In genomic region chr15:59519329-59519728, GRCh38 we compare ENCODE assay signal across 30 cellular contexts.
"Had no signal": no experiment of that assay in that cellular context is flagged by ENCODE, and none has a peak within 500 bp of the region (broad histone marks: within the 10 kb centered on the region; RNA-seq: fewer than 3 reads in every experiment).

No MANE protein-coding gene starts in this region.

- DNase-seq: activated CD4-positive, alpha-beta memory T cell treated with anti-CD3 and anti-CD28 coated beads, Interleukin-2, amount 10 ng/mL, durations not matched to agents 7 days and 5 days; activated CD4-positive, alpha-beta T cell treated with anti-CD3 and anti-CD28 coated beads for 36 hours; activated CD4-positive, alpha-beta T cell treated with anti-CD3 and anti-CD28 coated beads, Interleukin-2, amount 10 ng/mL, durations not matched to agents 24 days and 14 days; activated CD4-positive, alpha-beta T cell treated with anti-CD3 and anti-CD28 coated beads, Interleukin-2, amount 50 U/mL, for 4 hours; activated CD4-positive, CD25-positive, alpha-beta regulatory T cell; activated CD4-positive, CD25-positive, alpha-beta regulatory T cell treated with anti-CD3 and anti-CD28 coated beads, Interleukin-2, amount 50 U/mL, for 72 hours; activated CD8-positive, alpha-beta memory T cell treated with anti-CD3 and anti-CD28 coated beads, Interleukin-2, amount 50 U/mL, for 48 hours; activated effector memory CD4-positive, alpha-beta T cell treated with Interleukin-2 at 50 U/mL for 16 hours; activated gamma-delta T cell treated with Interleukin-2 at 50 U/mL for 16 hours; activated naive CD4-positive, alpha-beta T cell treated with anti-CD3 and anti-CD28 coated beads, Interleukin-2, amount 50 U/mL, for 16 hours; activated naive CD4-positive, alpha-beta T cell treated with Interleukin-2 at 50 U/mL for 16 hours; activated T-cell treated with anti-CD3 and anti-CD28 coated beads for 4 hours; activated T-cell treated with anti-CD3 and anti-CD28 coated beads, Interleukin-2, amount 50 U/mL, for 24 hours; activated T-cell treated with anti-CD3 and anti-CD28 coated beads, Interleukin-2, amount 50 U/mL, for 72 hours; amniotic stem cell; anterior cingulate cortex; caudate nucleus; dorsolateral prefrontal cortex; effector memory CD4-positive, alpha-beta T cell; endodermal cell; foreskin fibroblast; head of caudate nucleus; T-helper 1 cell; T-helper 17 cell; T1000; WERI-Rb-1 had no signal

- H3K4me3 ChIP-seq: dorsolateral prefrontal cortex had no signal

- ATAC-seq: activated CD4-positive, alpha-beta T cell treated with anti-CD3 and anti-CD28 coated beads for 36 hours; activated T-cell treated with anti-CD3 and anti-CD28 coated beads, Interleukin-2, amount 50 U/mL, for 72 hours; activated T-helper 17 cell treated with anti-CD3 and anti-CD28 coated beads, Interleukin-2, amount 50 U/mL, for 72 hours; esophagus mucosa; T-helper 17 cell had no signal

- H3K36me3 Mint-ChIP-seq: activated naive CD8-positive, alpha-beta T cell had no signal

- H3K27ac ChIP-seq: dorsolateral prefrontal cortex, WERI-Rb-1 had no signal

- H3K36me3 ChIP-seq: WERI-Rb-1 had no signal

- H3K9me3 Mint-ChIP-seq: activated CD4-positive, alpha-beta memory T cell treated with anti-CD3 and anti-CD28 coated beads, Interleukin-2, amount 10 ng/mL, durations not matched to agents 7 days and 5 days; activated CD4-positive, alpha-beta T cell treated with anti-CD3 and anti-CD28 coated beads, Interleukin-2, amount 10 ng/mL, durations not matched to agents 24 days and 14 days; activated T-cell treated with anti-CD3 and anti-CD28 coated beads, Interleukin-2, amount 50 U/mL, for 24 hours; activated T-cell treated with anti-CD3 and anti-CD28 coated beads, Interleukin-2, amount 50 U/mL, for 72 hours; activated T-helper 17 cell treated with anti-CD3 and anti-CD28 coated beads, Interleukin-2, amount 50 U/mL, for 72 hours; endodermal cell; T-helper 2 cell treated with Interferon-gamma antibody and Interleukin-4, amounts not matched to agents 5 μg/mL and 100 μg/mL, for 36 hours had no signal

- H3K27me3 ChIP-seq: dorsolateral prefrontal cortex had no signal

- H3K27ac Mint-ChIP-seq: activated CD4-positive, alpha-beta memory T cell treated with anti-CD3 and anti-CD28 coated beads, Interleukin-2, amount 10 ng/mL, durations not matched to agents 7 days and 5 days; activated CD4-positive, alpha-beta T cell treated with anti-CD3 and anti-CD28 coated beads for 36 hours; activated CD4-positive, alpha-beta T cell treated with anti-CD3 and anti-CD28 coated beads, Interleukin-2, amount 10 ng/mL, durations not matched to agents 24 days and 14 days; activated naive CD8-positive, alpha-beta T cell; activated T-cell treated with anti-CD3 and anti-CD28 coated beads, Interleukin-2, amount 50 U/mL, for 24 hours; activated T-cell treated with anti-CD3 and anti-CD28 coated beads, Interleukin-2, amount 50 U/mL, for 72 hours; activated T-helper 17 cell treated with anti-CD3 and anti-CD28 coated beads, Interleukin-2, amount 50 U/mL, for 72 hours; endodermal cell; T-helper 17 cell; T-helper 2 cell treated with Interferon-gamma antibody and Interleukin-4, amounts not matched to agents 5 μg/mL and 100 μg/mL, for 36 hours had no signal

- H3K27me3 Mint-ChIP-seq: activated CD4-positive, alpha-beta T cell treated with anti-CD3 and anti-CD28 coated beads for 36 hours; activated naive CD8-positive, alpha-beta T cell; activated T-helper 17 cell treated with anti-CD3 and anti-CD28 coated beads, Interleukin-2, amount 50 U/mL, for 72 hours had no signal

- H3K4me3 Mint-ChIP-seq: activated CD4-positive, alpha-beta memory T cell treated with anti-CD3 and anti-CD28 coated beads, Interleukin-2, amount 10 ng/mL, durations not matched to agents 7 days and 5 days; activated CD4-positive, alpha-beta T cell treated with anti-CD3 and anti-CD28 coated beads for 36 hours; activated CD4-positive, alpha-beta T cell treated with anti-CD3 and anti-CD28 coated beads, Interleukin-2, amount 10 ng/mL, durations not matched to agents 24 days and 14 days; activated naive CD8-positive, alpha-beta T cell; activated T-cell treated with anti-CD3 and anti-CD28 coated beads, Interleukin-2, amount 50 U/mL, for 24 hours; activated T-cell treated with anti-CD3 and anti-CD28 coated beads, Interleukin-2, amount 50 U/mL, for 72 hours; activated T-helper 17 cell treated with anti-CD3 and anti-CD28 coated beads, Interleukin-2, amount 50 U/mL, for 72 hours; endodermal cell; T-helper 17 cell; T-helper 2 cell treated with Interferon-gamma antibody and Interleukin-4, amounts not matched to agents 5 μg/mL and 100 μg/mL, for 36 hours had no signal
